Comparison of ENCODE assay signal across 12 cellular contexts in genomic region chr7:35817181-35817580, GRCh38.
"Had no signal": no experiment of that assay in that cellular context is flagged by ENCODE, and none has a peak within 500 bp of the region (broad histone marks: within the 10 kb centered on the region; RNA-seq: fewer than 3 reads in every experiment).

No MANE protein-coding gene starts in this region.

- DNase-seq: activated CD4-positive, alpha-beta T cell treated with anti-CD3 and anti-CD28 coated beads for 48 hours; activated naive CD4-positive, alpha-beta T cell treated with anti-CD3 and anti-CD28 coated beads for 36 hours; brain microvascular endothelial cell; cerebellar nuclear complex; hypothalamus; mesenchymal stem cell; pancreas; stimulated activated CD4-positive, alpha-beta T cell treated with anti-CD3 and anti-CD28 coated beads, Interleukin-2, amount 100 ng/mL, for 48 hours; stimulated activated CD8-positive, alpha-beta memory T cell treated with anti-CD3 and anti-CD28 coated beads, Interleukin-4, amount 100 ng/mL, for 48 hours; thyroid gland had no signal

- H3K4me1 ChIP-seq: neural progenitor cell, pancreas had no signal

- H3K4me3 Mint-ChIP-seq: activated naive CD4-positive, alpha-beta T cell treated with anti-CD3 and anti-CD28 coated beads for 36 hours; dendritic cell treated with granulocyte-macrophage colony-stimulating factor and Interleukin-4, amounts not matched to agents 40 ng/mL and 50 ng/mL, for 4 days; neural progenitor cell had no signal

- H3K9ac ChIP-seq: neural progenitor cell had no signal

- H3K4me3 ChIP-seq: neural progenitor cell, pancreas, thyroid gland had no signal

- H2AFZ ChIP-seq: neural progenitor cell had no signal

- H3K4me1 Mint-ChIP-seq: neural progenitor cell had no signal

- ATAC-seq: pancreas had no signal

- H3K27ac Mint-ChIP-seq: activated naive CD4-positive, alpha-beta T cell treated with anti-CD3 and anti-CD28 coated beads for 36 hours; dendritic cell treated with granulocyte-macrophage colony-stimulating factor and Interleukin-4, amounts not matched to agents 40 ng/mL and 50 ng/mL, for 4 days; neural progenitor cell had no signal

- H3K27me3 ChIP-seq: brain microvascular endothelial cell, neural progenitor cell, pancreas, thyroid gland had no signal

- H3K4me2 ChIP-seq: neural progenitor cell had no signal

- H3K9me3 ChIP-seq: pancreas, thyroid gland had no signal

- H3K36me3 ChIP-seq: brain microvascular endothelial cell, neural progenitor cell, pancreas, thyroid gland had no signal

- H3K27me3 Mint-ChIP-seq: dendritic cell treated with granulocyte-macrophage colony-stimulating factor and Interleukin-4, amounts not matched to agents 40 ng/mL and 50 ng/mL, for 4 days had no signal
